ENCODE assay signal across 8 cellular contexts in the genomic region with DNA sequence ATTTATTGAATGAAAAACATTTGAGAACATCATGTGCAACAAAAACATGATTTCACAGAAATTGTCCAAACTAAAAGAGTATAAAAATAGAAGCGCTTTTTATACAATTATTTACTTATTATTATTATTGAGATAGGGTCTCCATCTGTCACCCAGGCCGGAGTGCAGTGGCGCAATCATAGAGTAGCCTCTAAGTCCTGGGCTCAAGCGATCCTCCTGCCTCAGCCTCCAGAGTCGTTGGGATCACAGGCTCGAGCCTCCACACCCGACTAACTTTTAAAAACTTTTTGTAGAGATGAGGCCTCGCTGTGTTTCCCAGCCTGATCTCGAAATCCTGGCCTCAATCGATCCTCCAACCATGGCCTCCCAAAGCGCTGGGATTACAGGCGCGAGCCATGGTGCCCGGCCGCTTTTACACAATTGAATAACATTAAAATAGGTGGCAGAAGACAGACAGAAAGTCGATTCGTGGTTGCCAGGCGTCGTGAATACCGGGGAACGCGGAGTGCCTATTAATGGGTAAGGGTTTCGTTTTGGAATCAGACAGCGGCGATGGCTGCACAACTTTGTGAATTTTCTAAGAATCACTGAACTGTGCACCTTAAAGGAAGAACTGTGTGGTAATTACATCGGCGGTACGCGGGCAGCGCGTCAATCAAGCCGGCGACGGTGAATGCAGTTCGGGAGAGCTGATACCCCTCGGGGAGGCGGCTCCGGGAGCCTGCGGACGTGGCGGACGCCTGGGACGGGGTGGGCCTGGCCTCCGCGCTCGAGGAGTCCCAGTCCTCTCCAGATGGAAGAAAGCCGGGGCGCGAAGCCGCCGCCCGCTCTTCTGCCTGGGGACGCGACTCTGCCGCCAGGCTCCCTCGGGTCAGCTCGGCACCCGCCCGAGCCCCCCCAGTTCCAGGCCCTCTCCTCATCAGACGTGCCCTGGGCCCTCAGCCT. TPM values are rescaled to one million over a fixed set of nuclear protein-coding genes. Genes with fewer than 3 reads are reported as not detected.
DNase-seq lines count a peak whose midpoint lies in the region; ATAC-seq and TF ChIP-seq lines count a peak whose summit lies in the region.

No MANE protein-coding gene starts in this region.

- no peaks in the 10 kb centered on the region for H3K9me2 ChIP-seq in SK-N-SH

- intact Hi-C loops in ascending aorta (cut with DNase I), result loop anchor here (1.0 to 10.0 kb wide), 6 partner anchors 17 to 197 kb away; a partner anchor contains a TSS

- H3K9me3 ChIP-seq in SK-N-SH (no peaks in the 10 kb centered on the region), ascending aorta (no peaks in the 10 kb centered on the region), skeletal muscle tissue (ENCODE audit: control insufficient read depth in 3 of 3, low read length in 3 of 3) (no peaks in the 10 kb centered on the region)

- POLR2A ChIA-PET in SK-N-SH (lab: Yijun Ruan, JAX), result interaction anchor here (0.6 to 1.0 kb wide), 3 partner anchors 13 to 105 kb away, joined by 3 read pairs; no protein-coding TSS in a partner anchor

- peak overlapping the region; percentile 53; the same call in 1 of the 2 replicates for H2AFZ ChIP-seq in SK-N-SH (ENCODE audit: low read depth)

- TF ChIP-seq CTCF in SK-N-SH (IDR thresholded peaks at IDR 0.05), result no peak
- TF ChIP-seq CTCF in ascending aorta (IDR thresholded peaks at IDR 0.05), result no peak

- DNase-seq in D341Med (ENCODE audit: low spot score) (peak; percentile 84), HK-2 (ENCODE audit: unreplicated experiment) (peak; percentile 72), SK-N-SH (no peak), ascending aorta (ENCODE audit: low spot score in 2 of 2) (peak in 1 of 2 donors; percentile 71), SKM-1 treated with dmso at 0.1 percent for 144 hours (lab: John Stamatoyannopoulos, UW; ENCODE audit: unreplicated experiment) (no peak)

- no peak for TF ChIP-seq RAD21 in SK-N-SH (IDR thresholded peaks at IDR 0.05; ENCODE audit: low read length)

- H3K36me3 ChIP-seq in SK-N-SH (replicated peaks in 1 of 2; ENCODE audit: control insufficient read depth in 1 of 2, insufficient read depth in 2 of 2, low read length in 1 of 2) (peaks cover 0 to 14% of the 10 kb centered on the region in 2 experiments), ascending aorta (no peaks in the 10 kb centered on the region), skeletal muscle tissue (ENCODE audit: control insufficient read depth in 3 of 3, insufficient read depth in 3 of 3, low read length in 3 of 3) (no peaks in the 10 kb centered on the region)

- CTCF ChIA-PET in SK-N-SH (lab: Yijun Ruan, JAX), result interaction anchor here (1.3 to 2.1 kb wide), 7 partner anchors 9 to 277 kb away, joined by 3 to 9 read pairs (median 5); no protein-coding TSS in a partner anchor

- H3K4me2 ChIP-seq in SK-N-SH, result peak overlapping the region; percentile 90

- H3F3A ChIP-seq in SK-N-SH (replicated peaks; ENCODE audit: insufficient read depth), result peaks cover 11% of the 10 kb centered on the region

- H3K4me1 ChIP-seq in SK-N-SH (ENCODE audit: control insufficient read depth in 1 of 2, insufficient read depth in 2 of 2, low read depth in 1 of 2, low read length in 1 of 2) (peaks cover 13 to 14% of the 10 kb centered on the region in 2 experiments; a peak in 3 of 4 replicates), ascending aorta (peaks cover 0 to 16% of the 10 kb centered on the region in 2 donors), skeletal muscle tissue (ENCODE audit: control insufficient read depth in 3 of 3, insufficient read depth in 3 of 3, low read length in 3 of 3) (peaks cover 25 to 38% (median 35%) of the 10 kb centered on the region in 3 donors)

- peaks cover 56% of the 10 kb centered on the region for H3K79me2 ChIP-seq in SK-N-SH (ENCODE audit: insufficient read depth)

- H3K4me3 ChIP-seq in SK-N-SH (ENCODE audit: low read depth in 2 of 2, low read length in 1 of 2) (peak overlapping the region; percentile 68 to 88), ascending aorta (peak overlapping the region; percentile 84 to 96), iPS-11a (ENCODE audit: low read depth, low read length) (peak overlapping the region; percentile 46), skeletal muscle tissue (ENCODE audit: low read length in 3 of 3) (peak overlapping the region; percentile 85 to 91 (median 88))

- TF ChIP-seq EP300 in SK-N-SH (IDR thresholded peaks at IDR 0.05; ENCODE audit: borderline replicate concordance in 1 of 2, low read depth in 1 of 2, low read length in 1 of 2), result no peak

- H3K9ac ChIP-seq in SK-N-SH (peak overlapping the region; percentile 81), skeletal muscle tissue (ENCODE audit: low read depth in 1 of 3, low read length in 3 of 3) (peak overlapping the region; percentile 87 to 93 (median 91))

- H3K27ac ChIP-seq in SK-N-SH (ENCODE audit: low read depth in 2 of 2, low read length in 1 of 2) (peak overlapping the region; percentile 78 to 80), ascending aorta (peak overlapping the region; percentile 87 to 96), skeletal muscle tissue (ENCODE audit: low read depth, low read length) (peak overlapping the region; percentile 85)

- no peaks in the 10 kb centered on the region for H3K27me3 ChIP-seq in SK-N-SH (ENCODE audit: insufficient read depth)
- no peaks in the 10 kb centered on the region for H3K27me3 ChIP-seq in ascending aorta
- H3K27me3 ChIP-seq in skeletal muscle tissue (ENCODE audit: control insufficient read depth in 3 of 3, insufficient read depth in 3 of 3, low read length in 3 of 3), result no peaks in the 10 kb centered on the region

- WGBS in SK-N-SH (ENCODE audit: low lambda C conversion rate), result 17% methylated on average over 36 of the region's 60 CpGs

- peaks cover 46% of the 10 kb centered on the region for H4K20me1 ChIP-seq in SK-N-SH (ENCODE audit: insufficient read depth)

- ATAC-seq in GM21360 (IDR thresholded peaks at IDR 0.05; ENCODE audit: unreplicated experiment), result peak; percentile 39

TF ChIP-seq in SK-N-SH, 30 proteins besides CTCF, POLR2A, EP300 and RAD21:
- TF ChIP-seq YY1 (IDR thresholded peaks at IDR 0.05; ENCODE audit: low read depth) (no peak), GABPA (IDR thresholded peaks at IDR 0.05; ENCODE audit: low read depth) (no peak), RXRA (IDR thresholded peaks at IDR 0.05; ENCODE audit: borderline replicate concordance, low read depth) (no peak), POLR2AphosphoS5 (IDR thresholded peaks at IDR 0.05; ENCODE audit: low read depth, low read length) (no peak), MXI1 (IDR thresholded peaks at IDR 0.05; ENCODE audit: low read depth, low read length) (peak; percentile 11), SIN3A (IDR thresholded peaks at IDR 0.05; ENCODE audit: borderline replicate concordance, low read depth, low read length) (no peak)
- TF ChIP-seq, protein P1, sequence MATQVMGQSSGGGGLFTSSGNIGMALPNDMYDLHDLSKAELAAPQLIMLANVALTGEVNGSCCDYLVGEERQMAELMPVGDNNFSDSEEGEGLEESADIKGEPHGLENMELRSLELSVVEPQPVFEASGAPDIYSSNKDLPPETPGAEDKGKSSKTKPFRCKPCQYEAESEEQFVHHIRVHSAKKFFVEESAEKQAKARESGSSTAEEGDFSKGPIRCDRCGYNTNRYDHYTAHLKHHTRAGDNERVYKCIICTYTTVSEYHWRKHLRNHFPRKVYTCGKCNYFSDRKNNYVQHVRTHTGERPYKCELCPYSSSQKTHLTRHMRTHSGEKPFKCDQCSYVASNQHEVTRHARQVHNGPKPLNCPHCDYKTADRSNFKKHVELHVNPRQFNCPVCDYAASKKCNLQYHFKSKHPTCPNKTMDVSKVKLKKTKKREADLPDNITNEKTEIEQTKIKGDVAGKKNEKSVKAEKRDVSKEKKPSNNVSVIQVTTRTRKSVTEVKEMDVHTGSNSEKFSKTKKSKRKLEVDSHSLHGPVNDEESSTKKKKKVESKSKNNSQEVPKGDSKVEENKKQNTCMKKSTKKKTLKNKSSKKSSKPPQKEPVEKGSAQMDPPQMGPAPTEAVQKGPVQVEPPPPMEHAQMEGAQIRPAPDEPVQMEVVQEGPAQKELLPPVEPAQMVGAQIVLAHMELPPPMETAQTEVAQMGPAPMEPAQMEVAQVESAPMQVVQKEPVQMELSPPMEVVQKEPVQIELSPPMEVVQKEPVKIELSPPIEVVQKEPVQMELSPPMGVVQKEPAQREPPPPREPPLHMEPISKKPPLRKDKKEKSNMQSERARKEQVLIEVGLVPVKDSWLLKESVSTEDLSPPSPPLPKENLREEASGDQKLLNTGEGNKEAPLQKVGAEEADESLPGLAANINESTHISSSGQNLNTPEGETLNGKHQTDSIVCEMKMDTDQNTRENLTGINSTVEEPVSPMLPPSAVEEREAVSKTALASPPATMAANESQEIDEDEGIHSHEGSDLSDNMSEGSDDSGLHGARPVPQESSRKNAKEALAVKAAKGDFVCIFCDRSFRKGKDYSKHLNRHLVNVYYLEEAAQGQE (IDR thresholded peaks at IDR 0.05; ENCODE audit: low read depth, low read length), result no peak
- TF ChIP-seq, protein P2, sequence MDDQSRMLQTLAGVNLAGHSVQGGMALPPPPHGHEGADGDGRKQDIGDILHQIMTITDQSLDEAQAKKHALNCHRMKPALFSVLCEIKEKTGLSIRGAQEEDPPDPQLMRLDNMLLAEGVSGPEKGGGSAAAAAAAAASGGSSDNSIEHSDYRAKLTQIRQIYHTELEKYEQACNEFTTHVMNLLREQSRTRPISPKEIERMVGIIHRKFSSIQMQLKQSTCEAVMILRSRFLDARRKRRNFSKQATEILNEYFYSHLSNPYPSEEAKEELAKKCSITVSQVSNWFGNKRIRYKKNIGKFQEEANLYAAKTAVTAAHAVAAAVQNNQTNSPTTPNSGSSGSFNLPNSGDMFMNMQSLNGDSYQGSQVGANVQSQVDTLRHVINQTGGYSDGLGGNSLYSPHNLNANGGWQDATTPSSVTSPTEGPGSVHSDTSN (IDR thresholded peaks at IDR 0.05), result peak; percentile 52

RNA-seq across cellular contexts. Expression of a gene that starts 0.8 kb away (rescaled TPM):
- 27.7 and 37.7 TPM in 2 replicates for polyA plus RNA-seq in SK-N-SH (2012; rRNA removed)
- polyA plus RNA-seq in SK-N-SH (2012; cell fraction: cytosol; rRNA removed), result 23.1 and 27.8 TPM in 2 replicates
- polyA plus RNA-seq in SK-N-SH (2012; cell fraction: nucleus; rRNA removed), result 42.6 and 45.1 TPM in 2 replicates
- total RNA-seq in ascending aorta (32.5 TPM), skeletal muscle tissue (14.1 TPM)

RNA-seq across cellular contexts. Expression of a gene that starts 53.4 kb away (rescaled TPM):
- polyA plus RNA-seq in SK-N-SH (2012; rRNA removed), result 94.3 and 105 TPM in 2 replicates
- 55.2 and 70.2 TPM in 2 replicates for polyA plus RNA-seq in SK-N-SH (2012; cell fraction: cytosol; rRNA removed)
- polyA plus RNA-seq in SK-N-SH (2012; cell fraction: nucleus; rRNA removed), result 264 and 271 TPM in 2 replicates
- total RNA-seq in ascending aorta, result 123 TPM
- 29.2 TPM for total RNA-seq in skeletal muscle tissue

Comparison
In these comparisons a context has a peak if more than half of its experiments do, and no peak if none do; other contexts are left out.
1. DNase-seq: peak in D341Med (single experiment) and HK-2 (single experiment); none in SK-N-SH (single experiment) and SKM-1 treated with dmso at 0.1 percent for 144 hours (single experiment).
2. Peak in every context shown above with its lines, with median percentiles within 50 percentile points of each other: H3K27ac ChIP-seq and H3K4me3 ChIP-seq.